ENCODE assay signal across 8 cellular contexts in genomic region chr1:188782220-188782841, GRCh38.
DNase-seq lines count a peak whose midpoint lies in the region; ATAC-seq and TF ChIP-seq lines count a peak whose summit lies in the region.

No MANE protein-coding gene starts in this region.

- no peak overlapping the region for H3K4me3 ChIP-seq in osteoblast (ENCODE audit: insufficient read depth, low read length)

- H3K27ac ChIP-seq in osteoblast (ENCODE audit: low read depth, low read length): no peak overlapping the region

- H2AFZ ChIP-seq in osteoblast (ENCODE audit: low read length): no peak overlapping the region

- H3K4me2 ChIP-seq in osteoblast (ENCODE audit: insufficient read depth, low read length): no peak overlapping the region

- H3K79me2 ChIP-seq in osteoblast (ENCODE audit: insufficient read depth, low read length): no peaks in the 10 kb centered on the region

- H3K9me3 ChIP-seq in osteoblast (ENCODE audit: low read depth, low read length): no peaks in the 10 kb centered on the region

- peaks cover 0 to 2% of the 10 kb centered on the region in 2 donors for H3K36me3 Mint-ChIP-seq in activated naive CD4-positive, alpha-beta T cell treated with anti-CD3 and anti-CD28 coated beads, Interleukin-2, amount 50 U/mL, for 72 hours

- no peaks in the 10 kb centered on the region for H3K4me1 ChIP-seq in osteoblast (ENCODE audit: insufficient read depth, low read length)

- H3K27me3 ChIP-seq in osteoblast (ENCODE audit: insufficient read depth, low read length): no peaks in the 10 kb centered on the region

- H3K36me3 ChIP-seq in osteoblast (ENCODE audit: insufficient read depth, low read length): no peaks in the 10 kb centered on the region

- no peak overlapping the region for H3K27ac Mint-ChIP-seq in activated naive CD4-positive, alpha-beta T cell treated with anti-CD3 and anti-CD28 coated beads, Interleukin-2, amount 50 U/mL, for 72 hours

- peak; percentile 7 for TF ChIP-seq CTCF in osteoblast (IDR thresholded peaks at IDR 0.05; ENCODE audit: extremely low read depth, low read depth, low read length)

- DNase-seq in CMK (ENCODE audit: low read depth): peak; percentile 29
- DNase-seq in NCI-H2196 treated with DMSO at 0.1 percent for 48 hours (lab: John Stamatoyannopoulos, UW; ENCODE audit: unreplicated experiment): peak; percentile 1
- peak; percentile 36 for DNase-seq in cerebellar cortex (ENCODE audit: low spot score)
- no peak for DNase-seq in osteoblast (ENCODE audit: insufficient read length, low spot score, missing footprints)
- DNase-seq in activated naive CD4-positive, alpha-beta T cell treated with anti-CD3 and anti-CD28 coated beads, Interleukin-2, amount 50 U/mL, for 72 hours (ENCODE audit: low spot score in 2 of 2): no peak

- no peaks in the 10 kb centered on the region for H4K20me1 ChIP-seq in osteoblast (ENCODE audit: insufficient read depth, low read length)

- peaks cover 0 to 3% of the 10 kb centered on the region in 2 donors for H3K9me3 Mint-ChIP-seq in activated naive CD4-positive, alpha-beta T cell treated with anti-CD3 and anti-CD28 coated beads, Interleukin-2, amount 50 U/mL, for 72 hours

- ATAC-seq in GM18907 (IDR thresholded peaks at IDR 0.05; ENCODE audit: unreplicated experiment) (peak; percentile 89), HG03064 (IDR thresholded peaks at IDR 0.05; ENCODE audit: low read depth, unreplicated experiment) (peak; percentile 99), esophagus mucosa (no peak)
- ATAC-seq in activated naive CD4-positive, alpha-beta T cell treated with anti-CD3 and anti-CD28 coated beads, Interleukin-2, amount 50 U/mL, for 72 hours: no peak

Comparison
In these comparisons a context has a peak if more than half of its experiments do, and no peak if none do; other contexts are left out.
1. DNase-seq: peak in CMK (single experiment), NCI-H2196 treated with DMSO at 0.1 percent for 48 hours (single experiment) and cerebellar cortex (single experiment); none in osteoblast (single experiment) and activated naive CD4-positive, alpha-beta T cell treated with anti-CD3 and anti-CD28 coated beads, Interleukin-2, amount 50 U/mL, for 72 hours (0 of 2).
2. ATAC-seq: peak in GM18907 (single experiment) and HG03064 (single experiment); none in activated naive CD4-positive, alpha-beta T cell treated with anti-CD3 and anti-CD28 coated beads, Interleukin-2, amount 50 U/mL, for 72 hours (0 of 2) and esophagus mucosa (single experiment).